Comparison of ENCODE assay signal across 9 cellular contexts in genomic region chr9:79955300-79955699, GRCh38.
DNase-seq lines count a peak whose midpoint lies in the region; ATAC-seq, FAIRE-seq and TF ChIP-seq lines count a peak whose summit lies in the region.
"Had no signal": no experiment of that assay in that cellular context is flagged by ENCODE, and none has a peak within 500 bp of the region (broad histone marks: within the 10 kb centered on the region; RNA-seq: fewer than 3 reads in every experiment).

No MANE protein-coding gene starts in this region.

- ATAC-seq in activated CD4-positive, CD25-positive, alpha-beta regulatory T cell treated with anti-CD3 and anti-CD28 coated beads, Interleukin-2, amount 50 U/mL, for 24 hours = no peak
- ATAC-seq in gastroesophageal sphincter = no peak

- no peaks in the 10 kb centered on the region for H3K27me3 ChIP-seq in GM06990 (replicated peaks; ENCODE audit: control insufficient read depth, insufficient read depth, low read length)
- no peaks in the 10 kb centered on the region for H3K27me3 ChIP-seq in OCI-LY1 (ENCODE audit: insufficient read depth, low read length)
- no peaks in the 10 kb centered on the region for H3K27me3 ChIP-seq in gastroesophageal sphincter

- TF ChIP-seq CTCF in AG10803 (conservative IDR thresholded peaks at IDR 0.05; ENCODE audit: low read length) = peak; percentile 49
- peak; percentile 40 for TF ChIP-seq CTCF in GM06990 (IDR thresholded peaks at IDR 0.05; ENCODE audit: insufficient read depth, low read length, poor library complexity, severe bottlenecking)
- peak; percentile 25; the same call in 1 of the 2 replicates for TF ChIP-seq CTCF in OCI-LY1 (IDR thresholded peaks at IDR 0.05; ENCODE audit: low read length)
- TF ChIP-seq CTCF in gastroesophageal sphincter (IDR thresholded peaks at IDR 0.05) = peak in 1 of 4 experiments; percentile 30

- no peak overlapping the region for H3K9ac ChIP-seq in OCI-LY1 (ENCODE audit: low read length)

- no peak for TF ChIP-seq POLR2A in gastroesophageal sphincter (IDR thresholded peaks at IDR 0.05)

- no peaks in the 10 kb centered on the region for H3K79me2 ChIP-seq in OCI-LY1 (ENCODE audit: insufficient read depth, low read length)

- no peak overlapping the region for H3K4me2 ChIP-seq in OCI-LY1 (ENCODE audit: low read length)

- no peak overlapping the region for H3K27ac ChIP-seq in OCI-LY1 (ENCODE audit: low read depth, low read length, poor library complexity, severe bottlenecking)
- no peak overlapping the region for H3K27ac ChIP-seq in gastroesophageal sphincter

- no peaks in the 10 kb centered on the region for H3K9me2 ChIP-seq in OCI-LY1 (ENCODE audit: low read depth, low read length)

- H3K9me3 ChIP-seq in OCI-LY1 (ENCODE audit: low read length) (no peaks in the 10 kb centered on the region), gastroesophageal sphincter (no peaks in the 10 kb centered on the region)

- 79 to 81% methylated on average over 2 to 3 of the region's 3 CpGs for WGBS in gastroesophageal sphincter (ENCODE audit: low coverage in 1 of 2), 2 donors

- H3F3A ChIP-seq in OCI-LY1 (ENCODE audit: insufficient read depth, low read length) = no peaks in the 10 kb centered on the region

- no peak overlapping the region for H2AFZ ChIP-seq in OCI-LY1 (ENCODE audit: low read length)

- no peak for FAIRE-seq in HTR-8/SVneo (lab: Jason Lieb, UNC)

- no peaks in the 10 kb centered on the region for H3K36me3 ChIP-seq in GM06990 (ENCODE audit: control insufficient read depth, insufficient read depth, low read length)
- no peaks in the 10 kb centered on the region for H3K36me3 ChIP-seq in OCI-LY1 (ENCODE audit: insufficient read depth, low read length)
- no peaks in the 10 kb centered on the region for H3K36me3 ChIP-seq in gastroesophageal sphincter

- DNase-seq in AG10803 (ENCODE audit: low read depth) (peak; percentile 3), GM06990 (ENCODE audit: extremely low read depth, insufficient read length) (no peak), fibroblast of peridontal ligament (ENCODE audit: extremely low read depth) (peak; percentile 3), HTR-8/SVneo (ENCODE audit: insufficient read length, low spot score) (no peak)
- DNase-seq in stimulated activated naive CD4-positive, alpha-beta T cell treated with Interleukin-2 at 50 U/mL for 16 hours (lab: John Stamatoyannopoulos, UW) = no peak
- DNase-seq: SW 1271 had no signal

- H4K20me1 ChIP-seq in OCI-LY1 (ENCODE audit: insufficient read depth, low read length) = no peaks in the 10 kb centered on the region

- H3K4me3 ChIP-seq in AG10803 (ENCODE audit: low read length) = no peak overlapping the region
- no peak overlapping the region for H3K4me3 ChIP-seq in GM06990 (replicated peaks; ENCODE audit: low read depth, low read length)
- H3K4me3 ChIP-seq in OCI-LY1 (ENCODE audit: low read depth, low read length, poor library complexity, severe bottlenecking) = no peak overlapping the region
- H3K4me3 ChIP-seq in gastroesophageal sphincter = no peak overlapping the region

- no peak for TF ChIP-seq EP300 in gastroesophageal sphincter (IDR thresholded peaks at IDR 0.05)

- H3K4me1 ChIP-seq in OCI-LY1 (ENCODE audit: insufficient read depth, low read length, severe bottlenecking) = no peaks in the 10 kb centered on the region
- H3K4me1 ChIP-seq in gastroesophageal sphincter = no peaks in the 10 kb centered on the region

Comparison
In these comparisons a context has a peak if more than half of its experiments do, and no peak if none do; other contexts are left out.
1. DNase-seq: peak in AG10803 (single experiment) and fibroblast of peridontal ligament (single experiment); none in GM06990 (single experiment), HTR-8/SVneo (single experiment) and stimulated activated naive CD4-positive, alpha-beta T cell treated with Interleukin-2 at 50 U/mL for 16 hours (single experiment).